Comparison of ENCODE assay signal across 13 cellular contexts in genomic region chr11:114164546-114164945, GRCh38.
DNase-seq lines count a peak whose midpoint lies in the region; ATAC-seq and TF ChIP-seq lines count a peak whose summit lies in the region.
"Had no signal": no experiment of that assay in that cellular context is flagged by ENCODE, and none has a peak within 500 bp of the region (broad histone marks: within the 10 kb centered on the region; RNA-seq: fewer than 3 reads in every experiment).

No MANE protein-coding gene starts in this region.

- peaks cover 90 to 95% of the 10 kb centered on the region in 2 donors for H3K4me1 ChIP-seq in thyroid gland

- no peak for ATAC-seq in activated CD8-positive, alpha-beta memory T cell treated with anti-CD3 and anti-CD28 coated beads, Interleukin-2, amount 10 ng/mL, durations not matched to agents 7 days and 5 days
- ATAC-seq in naive thymus-derived CD8-positive, alpha-beta T cell: no peak
- no peak for ATAC-seq in HG03175 (IDR thresholded peaks at IDR 0.05; ENCODE audit: unreplicated experiment)
- ATAC-seq: A549; activated CD4-positive, CD25-positive, alpha-beta regulatory T cell treated with anti-CD3 and anti-CD28 coated beads, Interleukin-2, amount 50 U/mL, for 24 hours had no signal

- peaks cover 65% of the 10 kb centered on the region for H3K4me1 Mint-ChIP-seq in activated CD8-positive, alpha-beta memory T cell treated with anti-CD3 and anti-CD28 coated beads, Interleukin-2, amount 10 ng/mL, durations not matched to agents 7 days and 5 days
- H3K4me1 Mint-ChIP-seq in naive thymus-derived CD8-positive, alpha-beta T cell: peaks cover 62 to 99% (median 99%) of the 10 kb centered on the region in 4 donors
- peaks cover 92% of the 10 kb centered on the region for H3K4me1 Mint-ChIP-seq in activated naive CD4-positive, alpha-beta T cell treated with anti-CD3 and anti-CD28 coated beads for 36 hours (ENCODE audit: low read depth)

- H3K27me3 Mint-ChIP-seq in activated CD8-positive, alpha-beta memory T cell treated with anti-CD3 and anti-CD28 coated beads, Interleukin-2, amount 10 ng/mL, durations not matched to agents 7 days and 5 days: no peaks in the 10 kb centered on the region
- H3K27me3 Mint-ChIP-seq in naive thymus-derived CD8-positive, alpha-beta T cell: no peaks in the 10 kb centered on the region
- H3K27me3 Mint-ChIP-seq in activated naive CD4-positive, alpha-beta T cell treated with anti-CD3 and anti-CD28 coated beads for 36 hours (ENCODE audit: low read depth): no peaks in the 10 kb centered on the region

- H3K27me3 ChIP-seq in thyroid gland: no peaks in the 10 kb centered on the region

- no peaks in the 10 kb centered on the region for H3K9me3 ChIP-seq in thyroid gland
- H3K9me3 ChIP-seq: A549 had no signal

- peaks cover 3% of the 10 kb centered on the region for H3K36me3 Mint-ChIP-seq in activated CD8-positive, alpha-beta memory T cell treated with anti-CD3 and anti-CD28 coated beads, Interleukin-2, amount 10 ng/mL, durations not matched to agents 7 days and 5 days
- H3K36me3 Mint-ChIP-seq in naive thymus-derived CD8-positive, alpha-beta T cell: no peaks in the 10 kb centered on the region
- H3K36me3 Mint-ChIP-seq in activated naive CD4-positive, alpha-beta T cell treated with anti-CD3 and anti-CD28 coated beads for 36 hours (ENCODE audit: low read depth): no peaks in the 10 kb centered on the region

- H3K36me3 ChIP-seq in thyroid gland: no peaks in the 10 kb centered on the region

- TF ChIP-seq POLR2A in thyroid gland (IDR thresholded peaks at IDR 0.05): no peak

- peak overlapping the region; percentile 20 for H3K27ac Mint-ChIP-seq in activated CD8-positive, alpha-beta memory T cell treated with anti-CD3 and anti-CD28 coated beads, Interleukin-2, amount 10 ng/mL, durations not matched to agents 7 days and 5 days
- peak overlapping the region in 9 of 10 donors; percentile 57 to 97 (median 84) for H3K27ac Mint-ChIP-seq in naive thymus-derived CD8-positive, alpha-beta T cell
- no peak overlapping the region for H3K27ac Mint-ChIP-seq in activated naive CD4-positive, alpha-beta T cell treated with anti-CD3 and anti-CD28 coated beads for 36 hours

- TF ChIP-seq CTCF in coronary artery (IDR thresholded peaks at IDR 0.05): no peak
- no peak for TF ChIP-seq CTCF in thyroid gland (IDR thresholded peaks at IDR 0.05)

- H3K4me3 Mint-ChIP-seq in activated CD8-positive, alpha-beta memory T cell treated with anti-CD3 and anti-CD28 coated beads, Interleukin-2, amount 10 ng/mL, durations not matched to agents 7 days and 5 days: no peak overlapping the region
- peak overlapping the region in 3 of 10 donors; percentile 0 to 72 (median 9) for H3K4me3 Mint-ChIP-seq in naive thymus-derived CD8-positive, alpha-beta T cell
- H3K4me3 Mint-ChIP-seq in activated naive CD4-positive, alpha-beta T cell treated with anti-CD3 and anti-CD28 coated beads for 36 hours: no peak overlapping the region
- H3K4me3 Mint-ChIP-seq: activated naive CD4-positive, alpha-beta T cell treated with anti-CD3 and anti-CD28 coated beads, Interleukin-2, amount 10 ng/mL, durations not matched to agents 7 days and 5 days had no signal

- intact Hi-C loops in thyroid gland (cut with DNase I): no loop called here
- intact Hi-C loops in activated naive CD4-positive, alpha-beta T cell treated with anti-CD3 and anti-CD28 coated beads for 36 hours (cut with micrococcal nuclease): no loop called here

- no peak overlapping the region for H3K4me3 ChIP-seq in coronary artery
- no peak overlapping the region for H3K4me3 ChIP-seq in thyroid gland (replicated peaks in 1 of 3)
- H3K4me3 ChIP-seq: A549 had no signal

- WGBS in thyroid gland, 2 donors: 96% methylated on average over 9 of the region's 9 CpGs

- CTCF ChIA-PET in activated CD8-positive, alpha-beta memory T cell treated with anti-CD3 and anti-CD28 coated beads, Interleukin-2, amount 10 ng/mL, durations not matched to agents 7 days and 5 days (lab: Charles Lee): interaction anchor here (1.3 kb wide), 1 partner anchor 32 kb away, joined by 3 read pairs; no protein-coding TSS in a partner anchor
- CTCF ChIA-PET in activated naive CD4-positive, alpha-beta T cell treated with anti-CD3 and anti-CD28 coated beads for 36 hours (lab: Charles Lee): no interaction called here

- POLR2A ChIA-PET in naive thymus-derived CD8-positive, alpha-beta T cell (lab: Charles Lee): interaction anchor here (11.6 kb wide), 1 partner anchor 16 kb away, joined by 178 read pairs; no protein-coding TSS in a partner anchor

- no peak for DNase-seq in activated CD8-positive, alpha-beta memory T cell treated with anti-CD3 and anti-CD28 coated beads, Interleukin-2, amount 10 ng/mL, durations not matched to agents 7 days and 5 days
- DNase-seq in activated CD8-positive, alpha-beta memory T cell treated with anti-CD3 and anti-CD28 coated beads for 24 hours: no peak
- DNase-seq in coronary artery (ENCODE audit: low spot score) (no peak), thyroid gland (no peak)
- no peak for DNase-seq in naive thymus-derived CD8-positive, alpha-beta T cell
- DNase-seq in activated effector memory CD4-positive, alpha-beta T cell treated with Interleukin-2 at 50 U/mL for 16 hours: no peak
- DNase-seq in activated naive CD4-positive, alpha-beta T cell treated with anti-CD3 and anti-CD28 coated beads for 36 hours: no peak
- DNase-seq: activated naive CD4-positive, alpha-beta T cell treated with anti-CD3 and anti-CD28 coated beads, Interleukin-2, amount 10 ng/mL, durations not matched to agents 7 days and 5 days; NCI-H510A; SIG-M5 had no signal

- H3K27ac ChIP-seq in coronary artery (peak overlapping the region; percentile 98 to 99), thyroid gland (peak overlapping the region; percentile 99 to 100 (median 100))

- no peaks in the 10 kb centered on the region for H3K9me3 Mint-ChIP-seq in activated CD8-positive, alpha-beta memory T cell treated with anti-CD3 and anti-CD28 coated beads, Interleukin-2, amount 10 ng/mL, durations not matched to agents 7 days and 5 days (ENCODE audit: low read depth)
- no peaks in the 10 kb centered on the region for H3K9me3 Mint-ChIP-seq in naive thymus-derived CD8-positive, alpha-beta T cell
- no peaks in the 10 kb centered on the region for H3K9me3 Mint-ChIP-seq in activated naive CD4-positive, alpha-beta T cell treated with anti-CD3 and anti-CD28 coated beads for 36 hours
